18 cellular contexts compared by ENCODE assay signal in the genomic region with DNA sequence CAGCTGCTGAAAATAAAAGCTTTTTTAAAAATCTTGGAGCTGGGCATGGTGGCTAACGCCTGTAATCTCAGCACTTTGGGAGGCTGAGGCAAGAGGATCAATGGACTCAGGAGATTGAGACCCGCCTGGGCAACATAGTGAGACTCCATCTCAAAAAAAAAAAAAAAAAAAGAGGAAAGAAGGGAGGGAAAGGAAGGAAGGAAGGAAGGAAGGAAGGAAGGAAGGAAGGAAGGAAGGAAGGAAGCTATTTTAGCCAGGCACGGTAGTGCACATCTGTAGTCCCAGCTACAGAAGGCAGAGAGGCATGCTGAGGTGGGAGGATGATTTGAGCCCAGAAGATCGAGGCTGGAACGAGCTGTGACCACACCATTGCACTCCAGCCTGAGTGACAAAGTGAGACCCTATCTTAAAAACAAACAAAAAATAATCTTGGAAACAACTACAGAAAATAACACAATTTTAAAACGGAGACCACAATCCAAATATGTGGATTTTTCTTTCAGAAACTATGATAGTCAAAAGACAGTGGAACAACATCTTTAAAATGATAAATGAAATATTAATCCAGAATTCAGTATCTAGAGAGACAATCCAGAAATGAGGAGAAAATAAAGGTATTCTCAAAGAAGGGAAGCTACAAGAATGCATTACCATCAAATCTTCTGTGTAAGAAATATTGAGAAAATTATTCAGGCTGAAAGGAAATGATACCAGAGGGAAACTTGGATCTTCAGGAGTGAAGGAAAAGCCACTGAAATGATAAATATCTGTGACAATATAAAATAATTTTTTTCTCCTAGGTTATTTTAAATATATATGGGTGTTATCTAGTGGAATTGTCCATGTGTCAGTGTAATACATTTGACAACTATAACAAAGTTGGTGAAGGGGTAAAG.
"Had no signal": no experiment of that assay in that cellular context is flagged by ENCODE, and none has a peak within 500 bp of the region (broad histone marks: within the 10 kb centered on the region; RNA-seq: fewer than 3 reads in every experiment).

No MANE protein-coding gene starts in this region.

- H3K4me1 ChIP-seq: left lung, prostate gland, spleen had no signal

- H3K27ac ChIP-seq: body of pancreas, hepatocyte, left lung, prostate gland, spleen had no signal

- H2AFZ ChIP-seq: hepatocyte had no signal

- H3K79me2 ChIP-seq: hepatocyte had no signal

- H3K36me3 ChIP-seq: left lung, prostate gland, spleen had no signal

- H3K4me3 ChIP-seq: body of pancreas, hepatocyte, left lung, mucosa of descending colon, prostate gland, spleen had no signal

- DNase-seq: activated CD4-positive, alpha-beta T cell treated with anti-CD3 and anti-CD28 coated beads, Interleukin-2, amount 50 U/mL, for 4 hours; activated CD8-positive, alpha-beta memory T cell treated with anti-CD3 and anti-CD28 coated beads for 24 hours; activated CD8-positive, alpha-beta memory T cell treated with anti-CD3 and anti-CD28 coated beads, Interleukin-2, amount 50 U/mL, for 4 hours; activated naive CD4-positive, alpha-beta T cell; activated T-cell treated with anti-CD3 and anti-CD28 coated beads, Interleukin-2, amount 50 U/mL, for 24 hours; body of pancreas; foreskin melanocyte; immature natural killer cell; kidney glomerular epithelial cell; left lung; mucosa of descending colon; spleen; stimulated activated CD4-positive, alpha-beta T cell treated with anti-CD3 and anti-CD28 coated beads, Interleukin-4, amount 100 ng/mL, for 1 hour; stimulated activated naive CD4-positive, alpha-beta T cell had no signal

- H3K4me3 Mint-ChIP-seq: activated T-cell treated with anti-CD3 and anti-CD28 coated beads, Interleukin-2, amount 50 U/mL, for 24 hours; activated T-helper 17 cell treated with anti-CD3 and anti-CD28 coated beads, Interleukin-2, amount 50 U/mL, for 72 hours had no signal

- ATAC-seq: activated CD4-positive, CD25-positive, alpha-beta regulatory T cell treated with anti-CD3 and anti-CD28 coated beads, Interleukin-2, amount 50 U/mL, for 24 hours; activated T-helper 17 cell treated with anti-CD3 and anti-CD28 coated beads, Interleukin-2, amount 50 U/mL, for 72 hours; body of pancreas; left lung; mucosa of descending colon had no signal

- H3K27me3 ChIP-seq: hepatocyte had no signal

- H3K27ac Mint-ChIP-seq: activated T-cell treated with anti-CD3 and anti-CD28 coated beads, Interleukin-2, amount 50 U/mL, for 24 hours; activated T-helper 17 cell treated with anti-CD3 and anti-CD28 coated beads, Interleukin-2, amount 50 U/mL, for 72 hours; immature natural killer cell had no signal
